ENCODE assay signal across 2 cellular contexts in genomic region chr9:136204838-136205706, GRCh38.
TF ChIP-seq lines count a peak whose summit lies in the region.

TSS of gene LHX3 (minus strand) at chr9:136205128. CDS start at chr9:136205012, 116 bp downstream.

TF ChIP-seq in GM23338, 12 proteins besides CTCF, POLR2A, EP300 and RAD21 (continued from another document):
- TF ChIP-seq, protein P1, sequence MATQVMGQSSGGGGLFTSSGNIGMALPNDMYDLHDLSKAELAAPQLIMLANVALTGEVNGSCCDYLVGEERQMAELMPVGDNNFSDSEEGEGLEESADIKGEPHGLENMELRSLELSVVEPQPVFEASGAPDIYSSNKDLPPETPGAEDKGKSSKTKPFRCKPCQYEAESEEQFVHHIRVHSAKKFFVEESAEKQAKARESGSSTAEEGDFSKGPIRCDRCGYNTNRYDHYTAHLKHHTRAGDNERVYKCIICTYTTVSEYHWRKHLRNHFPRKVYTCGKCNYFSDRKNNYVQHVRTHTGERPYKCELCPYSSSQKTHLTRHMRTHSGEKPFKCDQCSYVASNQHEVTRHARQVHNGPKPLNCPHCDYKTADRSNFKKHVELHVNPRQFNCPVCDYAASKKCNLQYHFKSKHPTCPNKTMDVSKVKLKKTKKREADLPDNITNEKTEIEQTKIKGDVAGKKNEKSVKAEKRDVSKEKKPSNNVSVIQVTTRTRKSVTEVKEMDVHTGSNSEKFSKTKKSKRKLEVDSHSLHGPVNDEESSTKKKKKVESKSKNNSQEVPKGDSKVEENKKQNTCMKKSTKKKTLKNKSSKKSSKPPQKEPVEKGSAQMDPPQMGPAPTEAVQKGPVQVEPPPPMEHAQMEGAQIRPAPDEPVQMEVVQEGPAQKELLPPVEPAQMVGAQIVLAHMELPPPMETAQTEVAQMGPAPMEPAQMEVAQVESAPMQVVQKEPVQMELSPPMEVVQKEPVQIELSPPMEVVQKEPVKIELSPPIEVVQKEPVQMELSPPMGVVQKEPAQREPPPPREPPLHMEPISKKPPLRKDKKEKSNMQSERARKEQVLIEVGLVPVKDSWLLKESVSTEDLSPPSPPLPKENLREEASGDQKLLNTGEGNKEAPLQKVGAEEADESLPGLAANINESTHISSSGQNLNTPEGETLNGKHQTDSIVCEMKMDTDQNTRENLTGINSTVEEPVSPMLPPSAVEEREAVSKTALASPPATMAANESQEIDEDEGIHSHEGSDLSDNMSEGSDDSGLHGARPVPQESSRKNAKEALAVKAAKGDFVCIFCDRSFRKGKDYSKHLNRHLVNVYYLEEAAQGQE (IDR thresholded peaks at IDR 0.05; ENCODE audit: unreplicated experiment), result peak; percentile 81

TF ChIP-seq in K562, 482 proteins besides CTCF, POLR2A, EP300 and RAD21 (continued from another document):
- TF ChIP-seq ZNF717 (CRISPR knock-in tag; IDR thresholded peaks at IDR 0.05) (no peak), HNRNPL (IDR thresholded peaks at IDR 0.05; ENCODE audit: low read depth, low read length) (peak; percentile 68; the same call in 1 of the 2 replicates), MAZ (CRISPR knock-in tag; conservative IDR thresholded peaks at IDR 0.05 in 1 of 2, IDR thresholded peaks at IDR 0.05 in 1 of 2) (peak in 1 of 2 experiments; percentile 3; a peak in 1 of 4 replicates), ZBTB33 (CRISPR knock-in tag; IDR thresholded peaks at IDR 0.05) (peak; percentile 98), POU5F1 (IDR thresholded peaks at IDR 0.05; ENCODE audit: borderline replicate concordance, low read depth, low read length, partially characterized antibody) (no peak), POLR2G (IDR thresholded peaks at IDR 0.05; ENCODE audit: low read depth, low read length) (peak; percentile 64), EHMT2 (IDR thresholded peaks at IDR 0.05) (no peak), ERF (CRISPR knock-in tag; IDR thresholded peaks at IDR 0.05) (no peak), RUNX1 (IDR thresholded peaks at IDR 0.05; ENCODE audit: low read depth) (no peak), PRMT5 (CRISPR knock-in tag; IDR thresholded peaks at IDR 0.05) (0 out of 2 replicates have a peak, but pooled peaks have one; percentile 25), MYNN (IDR thresholded peaks at IDR 0.05) (peak; percentile 17; the same call in 1 of the 2 replicates), MYNN (CRISPR knock-in tag; IDR thresholded peaks at IDR 0.05) (no peak), KLF16 (IDR thresholded peaks at IDR 0.05) (no peak), BRF1 (IDR thresholded peaks at IDR 0.05; ENCODE audit: borderline replicate concordance, extremely low read depth, insufficient read length) (no peak), DDX20 (tag; IDR thresholded peaks at IDR 0.05; ENCODE audit: low read depth) (no peak)
- TF ChIP-seq, protein P2, sequence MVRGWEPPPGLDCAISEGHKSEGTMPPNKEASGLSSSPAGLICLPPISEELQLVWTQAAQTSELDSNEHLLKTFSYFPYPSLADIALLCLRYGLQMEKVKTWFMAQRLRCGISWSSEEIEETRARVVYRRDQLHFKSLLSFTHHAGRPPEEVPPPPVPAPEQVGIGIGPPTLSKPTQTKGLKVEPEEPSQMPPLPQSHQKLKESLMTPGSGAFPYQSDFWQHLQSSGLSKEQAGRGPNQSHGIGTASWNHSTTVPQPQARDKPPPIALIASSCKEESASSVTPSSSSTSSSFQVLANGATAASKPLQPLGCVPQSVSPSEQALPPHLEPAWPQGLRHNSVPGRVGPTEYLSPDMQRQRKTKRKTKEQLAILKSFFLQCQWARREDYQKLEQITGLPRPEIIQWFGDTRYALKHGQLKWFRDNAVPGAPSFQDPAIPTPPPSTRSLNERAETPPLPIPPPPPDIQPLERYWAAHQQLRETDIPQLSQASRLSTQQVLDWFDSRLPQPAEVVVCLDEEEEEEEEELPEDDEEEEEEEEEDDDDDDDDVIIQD (CRISPR knock-in tag; IDR thresholded peaks at IDR 0.05), result no peak
- TF ChIP-seq, protein P1 (CRISPR knock-in tag; IDR thresholded peaks at IDR 0.05; ENCODE audit: low read depth), result peak; percentile 87
- TF ChIP-seq, protein P3, sequence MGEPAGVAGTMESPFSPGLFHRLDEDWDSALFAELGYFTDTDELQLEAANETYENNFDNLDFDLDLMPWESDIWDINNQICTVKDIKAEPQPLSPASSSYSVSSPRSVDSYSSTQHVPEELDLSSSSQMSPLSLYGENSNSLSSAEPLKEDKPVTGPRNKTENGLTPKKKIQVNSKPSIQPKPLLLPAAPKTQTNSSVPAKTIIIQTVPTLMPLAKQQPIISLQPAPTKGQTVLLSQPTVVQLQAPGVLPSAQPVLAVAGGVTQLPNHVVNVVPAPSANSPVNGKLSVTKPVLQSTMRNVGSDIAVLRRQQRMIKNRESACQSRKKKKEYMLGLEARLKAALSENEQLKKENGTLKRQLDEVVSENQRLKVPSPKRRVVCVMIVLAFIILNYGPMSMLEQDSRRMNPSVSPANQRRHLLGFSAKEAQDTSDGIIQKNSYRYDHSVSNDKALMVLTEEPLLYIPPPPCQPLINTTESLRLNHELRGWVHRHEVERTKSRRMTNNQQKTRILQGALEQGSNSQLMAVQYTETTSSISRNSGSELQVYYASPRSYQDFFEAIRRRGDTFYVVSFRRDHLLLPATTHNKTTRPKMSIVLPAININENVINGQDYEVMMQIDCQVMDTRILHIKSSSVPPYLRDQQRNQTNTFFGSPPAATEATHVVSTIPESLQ (CRISPR knock-in tag; IDR thresholded peaks at IDR 0.05), result no peak
